ENCODE assay signal across 8 cellular contexts in genomic region chr6:125748534-125749111, GRCh38. TPM values are rescaled to one million over a fixed set of nuclear protein-coding genes. Genes with fewer than 3 reads are reported as not detected.
DNase-seq lines count a peak whose midpoint lies in the region; ATAC-seq, FAIRE-seq and TF ChIP-seq lines count a peak whose summit lies in the region.

No MANE protein-coding gene starts in this region.

- ATAC-seq in HepG2, result peak; percentile 40
- ATAC-seq in thoracic aorta (ENCODE audit: insufficient number of reproducible peaks, low FRiP score, low read depth), result peak; percentile 1
- no peak for ATAC-seq in HG03469 (IDR thresholded peaks at IDR 0.05; ENCODE audit: unreplicated experiment)
- no peak for ATAC-seq in GM21447 (IDR thresholded peaks at IDR 0.05; ENCODE audit: unreplicated experiment)

- H3K9me3 ChIP-seq in HepG2 (ENCODE audit: low read length), result no peaks in the 10 kb centered on the region
- no peaks in the 10 kb centered on the region for H3K9me3 ChIP-seq in thoracic aorta

- peak overlapping the region; percentile 60 for H2AFZ ChIP-seq in HepG2 (ENCODE audit: low read length)

- H3K27ac ChIP-seq in HepG2 (ENCODE audit: extremely low read length, insufficient read depth, low read length), result no peak overlapping the region
- H3K27ac ChIP-seq in thoracic aorta, result peak overlapping the region; percentile 98 to 99

- peak; percentile 72 for DNase-seq in NCI-H146 (lab: John Stamatoyannopoulos, UW)
- no peak for DNase-seq in NCI-H146 treated with DMSO at 0.1 percent for 48 hours (lab: John Stamatoyannopoulos, UW; ENCODE audit: unreplicated experiment)
- DNase-seq in NCI-H345 treated with DMSO at 0.1 percent for 48 hours (lab: John Stamatoyannopoulos, UW; ENCODE audit: unreplicated experiment), result peak; percentile 48
- peak; percentile 47 for DNase-seq in astrocyte of the hippocampus (ENCODE audit: low read depth, low spot score)
- peak; percentile 12 for DNase-seq in HepG2 (ENCODE audit: low spot score)
- DNase-seq in thoracic aorta (ENCODE audit: low spot score), result no peak

- H3K36me3 ChIP-seq in HepG2 (replicated peaks in 1 of 2; ENCODE audit: control insufficient read depth in 1 of 2, insufficient read depth in 2 of 2, low read length in 2 of 2) (no peaks in the 10 kb centered on the region), thoracic aorta (no peaks in the 10 kb centered on the region)

- H3K9ac ChIP-seq in HepG2 (ENCODE audit: insufficient read depth, low read depth, low read length), result peak overlapping the region; percentile 18; the same call in 1 of the 2 replicates

- H3K79me2 ChIP-seq in HepG2 (ENCODE audit: insufficient read depth, low read length), result no peaks in the 10 kb centered on the region

- POLR2A ChIA-PET in HepG2 (lab: Yijun Ruan, JAX), result interaction anchor here (1.2 to 1.9 kb wide), 2 partner anchors 33 to 41 kb away, joined by 3 to 5 read pairs; no protein-coding TSS in a partner anchor

- peak overlapping the region; percentile 61 to 86 (median 65) for H3K4me3 ChIP-seq in HepG2 (replicated peaks in 1 of 3; ENCODE audit: insufficient read depth in 1 of 3, low read depth in 2 of 3, low read length in 3 of 3)
- H3K4me3 ChIP-seq in thoracic aorta, result peak overlapping the region; percentile 98

- H3K27me3 ChIP-seq in HepG2 (ENCODE audit: control insufficient read depth in 1 of 2, insufficient read depth in 2 of 2, low read length in 2 of 2) (peaks cover 3 to 60% of the 10 kb centered on the region in 2 experiments; a peak in 4 of 5 replicates), thoracic aorta (replicated peaks; ENCODE audit: insufficient read depth) (no peaks in the 10 kb centered on the region)

- in situ Hi-C loops in HepG2 (cut with HindIII; ENCODE audit: extremely low pct_ligation_motif_present, low pct_unique_long_range_greater_than_20kb), result loop anchor here (10.0 kb wide), 1 partner anchor 234 kb away; no protein-coding TSS in a partner anchor

- H3K4me2 ChIP-seq in HepG2 (ENCODE audit: low read depth, low read length), result peak overlapping the region; percentile 95

- intact Hi-C loops in HepG2 (cut with micrococcal nuclease; ENCODE audit: unreplicated experiment), result loop anchor here (1.0 kb wide), 1 partner anchor 32 kb away; no protein-coding TSS in a partner anchor

- TF ChIP-seq EP300 in HepG2 (IDR thresholded peaks at IDR 0.05; ENCODE audit: low read depth in 2 of 2, low read length in 2 of 2) (no peak), HepG2 (CRISPR knock-in tag; IDR thresholded peaks at IDR 0.05; ENCODE audit: borderline replicate concordance) (no peak)

- TF ChIP-seq CTCF in HepG2 (CRISPR knock-in tag; IDR thresholded peaks at IDR 0.05) (no peak), thoracic aorta (IDR thresholded peaks at IDR 0.05) (no peak)

- no peak for FAIRE-seq in HepG2 (lab: Jason Lieb, UNC)

- H4K20me1 ChIP-seq in HepG2 (ENCODE audit: insufficient read depth, low read length), result no peaks in the 10 kb centered on the region

- TF ChIP-seq POLR2A in HepG2 (IDR thresholded peaks at IDR 0.05; ENCODE audit: insufficient read depth in 1 of 2, low read depth in 2 of 2, low read length in 2 of 2), result no peak

- BruUV-seq in HepG2 (replicated peaks; lab: Mats Ljungman, UMichigan), result TSS peak; percentile 74

- H3K4me1 ChIP-seq in HepG2 (ENCODE audit: insufficient read depth, low read length) (peaks cover 46% of the 10 kb centered on the region), thoracic aorta (ENCODE audit: control insufficient read depth in 1 of 2, low read depth in 2 of 2) (peaks cover 13 to 31% of the 10 kb centered on the region in 2 donors)

- 1% methylated on average over 25 of the region's 25 CpGs for WGBS in HepG2 (ENCODE audit: low lambda C conversion rate)

- no peak for TF ChIP-seq RAD21 in HepG2 (CRISPR knock-in tag; IDR thresholded peaks at IDR 0.05)

- CTCF ChIA-PET in HepG2 (lab: Yijun Ruan, JAX; ENCODE audit: low intra/inter-chr PET ratio, low total read pairs), result no interaction called here

TF ChIP-seq in HepG2, 621 proteins besides CTCF, POLR2A, EP300 and RAD21 (continues in another document):
- TF ChIP-seq ZNF672 (CRISPR knock-in tag; IDR thresholded peaks at IDR 0.05), result no peak

RNA-seq across cellular contexts. Expression of gene HEY2, which starts 0.8 kb away (rescaled TPM):
- total RNA-seq in HepG2 (2016; rRNA removed; fragmentation: Illumina TruSeq; extraction: Trizol) (0.04 TPM in 1 of 2 replicates, not detected in the other), thoracic aorta (10 to 100 TPM; 26.5 to 40.9 TPM)
- not detected in 2 replicates for total RNA-seq in HepG2 (2016; cell fraction: cytosol; rRNA removed; fragmentation: Illumina TruSeq; extraction: Trizol; ENCODE audit: low read depth)
- total RNA-seq in HepG2 (2016; cell fraction: insoluble cytoplasmic fraction; rRNA removed; fragmentation: Illumina TruSeq; extraction: Trizol), result 0.04 and 0.07 TPM in 2 replicates
- 0.07 and 0.09 TPM in 2 replicates for total RNA-seq in HepG2 (2016; cell fraction: membrane; rRNA removed; fragmentation: Illumina TruSeq; extraction: Trizol)
- not detected in 2 replicates for total RNA-seq in HepG2 (2016; cell fraction: nucleus; rRNA removed; fragmentation: Illumina TruSeq; extraction: Trizol)
- polyA plus RNA-seq in HepG2 (2011; rRNA removed), result 0.04 and 0.05 TPM in 2 replicates
- polyA plus RNA-seq in HepG2 (2011; cell fraction: cytosol; rRNA removed), result 0.01 and 0.03 TPM in 2 replicates
- polyA plus RNA-seq in HepG2 (2011; cell fraction: nucleus; rRNA removed), result 0.07 TPM in 1 of 2 replicates, not detected in the other
- not detected in 2 replicates for polyA plus RNA-seq in HepG2 (2012)
- 0.05 and 0.09 TPM in 2 replicates for polyA plus RNA-seq in HepG2 (2016; cell fraction: cytosol; fragmentation: Illumina TruSeq; extraction: Trizol; ENCODE audit: low read depth)
- polyA plus RNA-seq in HepG2 (2016; cell fraction: insoluble cytoplasmic fraction; fragmentation: Illumina TruSeq; extraction: Trizol; ENCODE audit: low read depth), result 0.12 TPM in 1 of 2 replicates, not detected in the other
- 0.06 TPM in 1 of 2 replicates, not detected in the other for polyA plus RNA-seq in HepG2 (2016; cell fraction: membrane; fragmentation: Illumina TruSeq; extraction: Trizol; ENCODE audit: low read depth)
- polyA plus RNA-seq in HepG2 (2016; cell fraction: nucleus; fragmentation: Illumina TruSeq; extraction: Trizol; ENCODE audit: insufficient read depth, low read depth), result not detected in 2 replicates
- polyA minus RNA-seq in HepG2 (2011; rRNA and poly(A)+ RNA removed; ENCODE audit: low replicate concordance), result 0.37 TPM in 1 of 2 replicates, not detected in the other
- not detected in 2 replicates for polyA minus RNA-seq in HepG2 (2011; cell fraction: cytosol; rRNA and poly(A)+ RNA removed)
- not detected in 2 replicates for polyA minus RNA-seq in HepG2 (2011; cell fraction: nucleus; rRNA and poly(A)+ RNA removed)

RNA-seq across cellular contexts. Expression of gene NCOA7, which starts 42.1 kb away (rescaled TPM):
- total RNA-seq in HepG2 (2016; rRNA removed; fragmentation: Illumina TruSeq; extraction: Trizol) (13.6 and 24.3 TPM in 2 replicates), thoracic aorta (10 to 100 TPM; 29.6 to 87.1 TPM)
- 2.1 and 2.2 TPM in 2 replicates for total RNA-seq in HepG2 (2016; cell fraction: cytosol; rRNA removed; fragmentation: Illumina TruSeq; extraction: Trizol; ENCODE audit: low read depth)
- 14.1 and 25.5 TPM in 2 replicates for total RNA-seq in HepG2 (2016; cell fraction: insoluble cytoplasmic fraction; rRNA removed; fragmentation: Illumina TruSeq; extraction: Trizol)
- 5.1 and 5.6 TPM in 2 replicates for total RNA-seq in HepG2 (2016; cell fraction: membrane; rRNA removed; fragmentation: Illumina TruSeq; extraction: Trizol)
- 15.2 and 17.1 TPM in 2 replicates for total RNA-seq in HepG2 (2016; cell fraction: nucleus; rRNA removed; fragmentation: Illumina TruSeq; extraction: Trizol)
- 18.7 and 20.8 TPM in 2 replicates for polyA plus RNA-seq in HepG2 (2011; rRNA removed)
- polyA plus RNA-seq in HepG2 (2011; cell fraction: cytosol; rRNA removed), result 14.9 and 15.1 TPM in 2 replicates
- 10.3 and 11.5 TPM in 2 replicates for polyA plus RNA-seq in HepG2 (2011; cell fraction: nucleus; rRNA removed)
- polyA plus RNA-seq in HepG2 (2012), result 12.9 and 15.2 TPM in 2 replicates
- polyA plus RNA-seq in HepG2 (2016; cell fraction: cytosol; fragmentation: Illumina TruSeq; extraction: Trizol; ENCODE audit: low read depth), result 0.77 and 0.88 TPM in 2 replicates
- 18.7 and 19.3 TPM in 2 replicates for polyA plus RNA-seq in HepG2 (2016; cell fraction: insoluble cytoplasmic fraction; fragmentation: Illumina TruSeq; extraction: Trizol; ENCODE audit: low read depth)
- polyA plus RNA-seq in HepG2 (2016; cell fraction: membrane; fragmentation: Illumina TruSeq; extraction: Trizol; ENCODE audit: low read depth), result 3.2 and 3.7 TPM in 2 replicates
- 21.0 and 23.4 TPM in 2 replicates for polyA plus RNA-seq in HepG2 (2016; cell fraction: nucleus; fragmentation: Illumina TruSeq; extraction: Trizol; ENCODE audit: insufficient read depth, low read depth)
- polyA minus RNA-seq in HepG2 (2011; rRNA and poly(A)+ RNA removed; ENCODE audit: low replicate concordance), result 42.4 and 115 TPM in 2 replicates
- polyA minus RNA-seq in HepG2 (2011; cell fraction: cytosol; rRNA and poly(A)+ RNA removed), result 19.9 and 21.1 TPM in 2 replicates
- polyA minus RNA-seq in HepG2 (2011; cell fraction: nucleus; rRNA and poly(A)+ RNA removed), result 29.4 and 39.5 TPM in 2 replicates

Comparison
In these comparisons a context has a peak if more than half of its experiments do, and no peak if none do; other contexts are left out.
1. DNase-seq: peak in NCI-H146 (single experiment), NCI-H345 treated with DMSO at 0.1 percent for 48 hours (single experiment), astrocyte of the hippocampus (single experiment) and HepG2 (single experiment); none in NCI-H146 treated with DMSO at 0.1 percent for 48 hours (single experiment) and thoracic aorta (single experiment).
2. ATAC-seq: peak in HepG2 (single experiment) and thoracic aorta (single experiment); none in HG03469 (single experiment) and GM21447 (single experiment).
3. RNA of gene HEY2, which starts 0.8 kb away (total RNA-seq): 26.5 to 40.9 TPM in thoracic aorta; 0.04 to 0.09 TPM in HepG2; every median in the first group is over 10 times any median in the second.